Comparison of ENCODE assay signal across 11 cellular contexts in genomic region chr11:121687961-121688566, GRCh38.
DNase-seq lines count a peak whose midpoint lies in the region; ATAC-seq, FAIRE-seq and TF ChIP-seq lines count a peak whose summit lies in the region.
"Had no signal": no experiment of that assay in that cellular context is flagged by ENCODE, and none has a peak within 500 bp of the region (broad histone marks: within the 10 kb centered on the region; RNA-seq: fewer than 3 reads in every experiment).

No MANE protein-coding gene starts in this region.

- no peak for ATAC-seq in HG03521 (IDR thresholded peaks at IDR 0.05; ENCODE audit: unreplicated experiment)

- no peaks in the 10 kb centered on the region for H3K36me3 ChIP-seq in spleen
- H3K36me3 ChIP-seq: Peyer's patch had no signal

- no peak for TF ChIP-seq POLR2A in spleen (IDR thresholded peaks at IDR 0.05)
- no peak for TF ChIP-seq POLR2A in GM12891 (IDR thresholded peaks at IDR 0.05; ENCODE audit: low read depth, low read length)

- intact Hi-C loops in spleen (cut with DNase I; ENCODE audit: low total_unique reads): no loop called here

- peaks cover 0 to 3% (median 0%) of the 10 kb centered on the region in 8 donors for H3K9me3 ChIP-seq in spleen
- H3K9me3 ChIP-seq: Peyer's patch had no signal

- no peaks in the 10 kb centered on the region for H3K4me1 ChIP-seq in spleen
- H3K4me1 ChIP-seq: Peyer's patch had no signal

- DNase-seq in GM03348 (ENCODE audit: low spot score): peak; percentile 18
- peak; percentile 93 for DNase-seq in M059J (ENCODE audit: low read depth)
- peak; percentile 85 for DNase-seq in choroid plexus epithelial cell (ENCODE audit: low read depth)
- peak; percentile 44 for DNase-seq in non-pigmented ciliary epithelial cell (ENCODE audit: low read depth)
- DNase-seq in spleen: no peak
- no peak for DNase-seq in NCI-H526 treated with DMSO at 0.1 percent for 48 hours (lab: John Stamatoyannopoulos, UW)
- DNase-seq in GM12891 (ENCODE audit: insufficient read length, low spot score): no peak
- DNase-seq: activated CD4-positive, alpha-beta T cell treated with anti-CD3 and anti-CD28 coated beads, Interleukin-2, amount 10 ng/mL, durations not matched to agents 24 days and 14 days; Peyer's patch had no signal

- no peak for TF ChIP-seq CTCF in choroid plexus epithelial cell (conservative IDR thresholded peaks at IDR 0.05; ENCODE audit: low read depth, low read length)
- no peak for TF ChIP-seq CTCF in spleen (IDR thresholded peaks at IDR 0.05 in 8 of 11, conservative IDR thresholded peaks at IDR 0.05 in 3 of 11)

- H3K4me3 ChIP-seq in choroid plexus epithelial cell (ENCODE audit: low read depth, low read length) (no peak overlapping the region), spleen (no peak overlapping the region)
- H3K4me3 ChIP-seq: Peyer's patch had no signal

- no peak for FAIRE-seq in GM12891 (lab: Jason Lieb, UNC)

- WGBS in spleen, 5 donors: 24 to 40% (median 30%) methylated on average over 5 of the region's 5 CpGs

- no peak overlapping the region for H3K27ac ChIP-seq in spleen
- H3K27ac ChIP-seq: KMS-11, Peyer's patch had no signal

- peaks cover 0 to 8% (median 0%) of the 10 kb centered on the region in 7 donors for H3K27me3 ChIP-seq in spleen (replicated peaks in 1 of 7)
- H3K27me3 ChIP-seq: Peyer's patch had no signal

TF ChIP-seq in GM12891, 5 proteins besides CTCF, POLR2A, EP300 and RAD21:
- TF ChIP-seq SPI1 (IDR thresholded peaks at IDR 0.05; ENCODE audit: low read depth, low read length): no peak
- no peak for TF ChIP-seq POLR2AphosphoS5 (IDR thresholded peaks at IDR 0.05; ENCODE audit: low read depth, low read length)
- no peak for TF ChIP-seq POU2F2 (IDR thresholded peaks at IDR 0.05; ENCODE audit: low read depth, low read length)
- TF ChIP-seq PAX5 (IDR thresholded peaks at IDR 0.05; ENCODE audit: insufficient read depth, low read length, severe bottlenecking): no peak
- no peak for TF ChIP-seq TAF1 (IDR thresholded peaks at IDR 0.05; ENCODE audit: low read depth, low read length)

Comparison
In these comparisons a context has a peak if more than half of its experiments do, and no peak if none do; other contexts are left out.
1. DNase-seq: peak in GM03348 (single experiment), M059J (single experiment), choroid plexus epithelial cell (single experiment) and non-pigmented ciliary epithelial cell (single experiment); none in spleen (single experiment), NCI-H526 treated with DMSO at 0.1 percent for 48 hours (single experiment) and GM12891 (single experiment).